1 cellular context compared by ENCODE assay signal in the genomic region with DNA sequence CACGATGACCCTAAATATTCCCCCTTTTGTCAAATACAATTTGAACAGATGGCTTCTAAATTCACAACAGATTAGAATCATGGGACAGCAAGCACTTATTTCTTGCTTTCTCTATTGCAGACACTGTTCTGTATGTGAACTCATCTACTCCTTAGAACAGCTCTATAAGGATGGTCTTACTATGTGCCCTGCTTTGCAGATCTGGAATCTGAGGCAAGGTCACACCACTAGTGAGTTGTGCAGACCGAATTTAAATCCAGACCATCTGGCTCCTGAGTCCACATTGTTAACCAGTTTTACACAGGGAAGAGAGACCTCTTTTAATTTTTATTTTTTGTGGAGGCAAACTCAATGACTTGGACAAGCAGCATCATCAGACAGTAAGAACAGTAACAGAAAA.
TF ChIP-seq lines count a peak whose summit lies in the region.

No MANE protein-coding gene starts in this region.

TF ChIP-seq in SK-N-SH, 30 proteins besides CTCF, POLR2A, EP300 and RAD21:
- TF ChIP-seq, protein P1, sequence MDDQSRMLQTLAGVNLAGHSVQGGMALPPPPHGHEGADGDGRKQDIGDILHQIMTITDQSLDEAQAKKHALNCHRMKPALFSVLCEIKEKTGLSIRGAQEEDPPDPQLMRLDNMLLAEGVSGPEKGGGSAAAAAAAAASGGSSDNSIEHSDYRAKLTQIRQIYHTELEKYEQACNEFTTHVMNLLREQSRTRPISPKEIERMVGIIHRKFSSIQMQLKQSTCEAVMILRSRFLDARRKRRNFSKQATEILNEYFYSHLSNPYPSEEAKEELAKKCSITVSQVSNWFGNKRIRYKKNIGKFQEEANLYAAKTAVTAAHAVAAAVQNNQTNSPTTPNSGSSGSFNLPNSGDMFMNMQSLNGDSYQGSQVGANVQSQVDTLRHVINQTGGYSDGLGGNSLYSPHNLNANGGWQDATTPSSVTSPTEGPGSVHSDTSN (IDR thresholded peaks at IDR 0.05), result no peak
- no peak for TF ChIP-seq FOSL2 (IDR thresholded peaks at IDR 0.05; ENCODE audit: borderline replicate concordance, low read depth)
- TF ChIP-seq GABPA (IDR thresholded peaks at IDR 0.05; ENCODE audit: low read depth), result no peak
- no peak for TF ChIP-seq EZH2phosphoT487 (IDR thresholded peaks at IDR 0.05; ENCODE audit: borderline replicate concordance, low read depth)
